20 cellular contexts compared by ENCODE assay signal in the genomic region with DNA sequence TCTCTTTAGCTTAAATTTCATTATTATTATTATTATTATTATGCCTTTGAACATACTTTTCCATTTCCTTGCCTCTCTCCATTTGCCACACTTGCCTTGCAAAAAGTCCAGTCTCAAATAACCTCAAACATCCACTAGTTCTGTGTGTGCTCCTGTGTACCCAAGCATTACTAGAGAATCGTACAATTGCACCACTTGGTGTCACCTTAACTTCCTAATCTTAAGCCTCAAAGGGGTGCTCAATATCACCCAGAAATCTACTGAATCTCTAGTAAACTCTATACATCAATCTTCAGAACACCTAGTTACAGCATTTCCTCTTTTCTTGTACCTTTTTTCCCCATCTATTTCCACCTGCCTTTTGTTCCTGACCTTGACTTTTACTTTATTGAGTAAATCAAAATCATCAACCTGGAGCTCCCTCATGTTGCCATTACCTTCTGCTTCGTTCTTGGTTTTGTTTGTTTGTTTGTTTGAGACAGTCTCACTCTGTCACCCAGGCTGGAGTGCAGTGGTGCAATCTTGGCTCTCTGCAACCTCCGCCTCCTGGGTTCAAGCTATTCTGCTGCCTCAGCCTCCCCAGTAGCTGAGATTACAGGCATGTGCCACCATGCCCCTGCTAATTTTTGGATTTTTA.
"Had no signal": no experiment of that assay in that cellular context is flagged by ENCODE, and none has a peak within 500 bp of the region (broad histone marks: within the 10 kb centered on the region; RNA-seq: fewer than 3 reads in every experiment).

No MANE protein-coding gene starts in this region.

- FAIRE-seq: islet of Langerhans had no signal

- DNase-seq: activated CD4-positive, alpha-beta T cell treated with anti-CD3 and anti-CD28 coated beads for 4 hours; activated gamma-delta T cell treated with Interleukin-2 at 50 U/mL for 16 hours; aorta; heart left ventricle; left ventricle myocardium superior; mammary epithelial cell; midbrain; natural killer cell; stimulated activated CD4-positive, alpha-beta T cell treated with anti-CD3 and anti-CD28 coated beads, Interleukin-2, amount 100 ng/mL, for 48 hours; stimulated activated CD8-positive, alpha-beta memory T cell treated with anti-CD3 and anti-CD28 coated beads, Interleukin-4, amount 100 ng/mL, for 48 hours; stimulated activated naive CD4-positive, alpha-beta T cell; T-helper 1 cell; T1000 had no signal

- H3K27me3 Mint-ChIP-seq: type B pancreatic cell had no signal

- H3K4me3 Mint-ChIP-seq: brain, natural killer cell, type B pancreatic cell, WTC11 had no signal

- H3K36me3 Mint-ChIP-seq: brain, natural killer cell, type B pancreatic cell, WTC11 had no signal

- H3K27ac ChIP-seq: epithelial cell of prostate, gastroesophageal sphincter, heart left ventricle, thoracic aorta had no signal

- H3K27ac Mint-ChIP-seq: brain, natural killer cell, type B pancreatic cell, WTC11 had no signal

- H3K4me3 ChIP-seq: gastroesophageal sphincter, heart left ventricle, thoracic aorta had no signal

- H3K9me3 Mint-ChIP-seq: natural killer cell, type B pancreatic cell, WTC11 had no signal

- ATAC-seq: gastroesophageal sphincter, heart left ventricle, left ventricle myocardium superior, natural killer cell, WTC11 had no signal

- H3K9me3 ChIP-seq: gastroesophageal sphincter, heart left ventricle, thoracic aorta had no signal

- H3K36me3 ChIP-seq: gastroesophageal sphincter, heart left ventricle, thoracic aorta had no signal

- H3K27me3 ChIP-seq: gastroesophageal sphincter, heart left ventricle had no signal

- H3K4me1 Mint-ChIP-seq: brain, WTC11 had no signal
